In genomic region chr20:50191566-50192363, GRCh38 we compare ENCODE assay signal across 8 cellular contexts. TPM values are rescaled to one million over a fixed set of nuclear protein-coding genes. Genes with fewer than 3 reads are reported as not detected.
DNase-seq lines count a peak whose midpoint lies in the region; ATAC-seq and TF ChIP-seq lines count a peak whose summit lies in the region.

No MANE protein-coding gene starts in this region.

- peaks cover 17% of the 10 kb centered on the region for H3K4me1 Mint-ChIP-seq in activated CD8-positive, alpha-beta memory T cell treated with anti-CD3 and anti-CD28 coated beads, Interleukin-2, amount 10 ng/mL, durations not matched to agents 7 days and 5 days
- H3K4me1 Mint-ChIP-seq in naive B cell, result peaks cover 19 to 26% (median 26%) of the 10 kb centered on the region in 3 donors

- TF ChIP-seq CTCF in GM12872 (IDR thresholded peaks at IDR 0.05; ENCODE audit: insufficient read depth, low read depth, low read length) (peak; percentile 50; the same call in 2 of the 3 replicates), epithelial cell of esophagus (IDR thresholded peaks at IDR 0.05; ENCODE audit: insufficient read depth, low read depth, low read length, missing control alignments) (no peak)

- ATAC-seq in HG02610 (IDR thresholded peaks at IDR 0.05; ENCODE audit: unreplicated experiment) (peak; percentile 31), naive B cell (ENCODE audit: low read depth in 2 of 2) (peak; percentile 38 to 49)
- ATAC-seq in activated CD8-positive, alpha-beta memory T cell treated with anti-CD3 and anti-CD28 coated beads, Interleukin-2, amount 10 ng/mL, durations not matched to agents 7 days and 5 days, result peak; percentile 38

- H3K36me3 Mint-ChIP-seq in activated CD8-positive, alpha-beta memory T cell treated with anti-CD3 and anti-CD28 coated beads, Interleukin-2, amount 10 ng/mL, durations not matched to agents 7 days and 5 days, result peaks cover 14% of the 10 kb centered on the region
- H3K36me3 Mint-ChIP-seq in naive B cell, result no peaks in the 10 kb centered on the region

- peak overlapping the region; percentile 74 for H3K27ac ChIP-seq in substantia nigra (ENCODE audit: low read depth, low read length, poor library complexity, severe bottlenecking)

- CTCF ChIA-PET in activated CD8-positive, alpha-beta memory T cell treated with anti-CD3 and anti-CD28 coated beads, Interleukin-2, amount 10 ng/mL, durations not matched to agents 7 days and 5 days (lab: Charles Lee), result interaction anchor here (0.7 to 6.1 kb wide), 18 partner anchors 12 to 397 kb away, joined by 3 to 154 read pairs (median 4); partner anchors contain the start of gene PTPN1

- no peaks in the 10 kb centered on the region for H3K9me3 Mint-ChIP-seq in activated CD8-positive, alpha-beta memory T cell treated with anti-CD3 and anti-CD28 coated beads, Interleukin-2, amount 10 ng/mL, durations not matched to agents 7 days and 5 days (ENCODE audit: low read depth)
- no peaks in the 10 kb centered on the region for H3K9me3 Mint-ChIP-seq in naive B cell

- peak overlapping the region; percentile 97 for H3K27ac Mint-ChIP-seq in activated CD8-positive, alpha-beta memory T cell treated with anti-CD3 and anti-CD28 coated beads, Interleukin-2, amount 10 ng/mL, durations not matched to agents 7 days and 5 days
- H3K27ac Mint-ChIP-seq in naive B cell, result peak overlapping the region; percentile 84 to 93 (median 90)

- peak overlapping the region; percentile 86 for H3K4me3 ChIP-seq in epithelial cell of esophagus (ENCODE audit: low read length)

- peak overlapping the region; percentile 83 for H3K4me3 Mint-ChIP-seq in activated CD8-positive, alpha-beta memory T cell treated with anti-CD3 and anti-CD28 coated beads, Interleukin-2, amount 10 ng/mL, durations not matched to agents 7 days and 5 days
- peak overlapping the region; percentile 82 to 99 (median 92) for H3K4me3 Mint-ChIP-seq in naive B cell

- DNase-seq in NCI-H446 (lab: John Stamatoyannopoulos, UW), result peak; percentile 53 to 70
- peak; percentile 73 for DNase-seq in activated CD8-positive, alpha-beta memory T cell treated with anti-CD3 and anti-CD28 coated beads, Interleukin-2, amount 10 ng/mL, durations not matched to agents 7 days and 5 days
- peak; percentile 47 for DNase-seq in epithelial cell of esophagus (ENCODE audit: low read depth)
- peak; percentile 64 for DNase-seq in naive B cell
- DNase-seq in substantia nigra (lab: John Stamatoyannopoulos, UW), result peak in 15 of 49 donors; percentile 5 to 51 (median 24)
- DNase-seq in LoVo (ENCODE audit: low spot score), result no peak

- no peaks in the 10 kb centered on the region for H3K27me3 Mint-ChIP-seq in activated CD8-positive, alpha-beta memory T cell treated with anti-CD3 and anti-CD28 coated beads, Interleukin-2, amount 10 ng/mL, durations not matched to agents 7 days and 5 days
- H3K27me3 Mint-ChIP-seq in naive B cell, result no peaks in the 10 kb centered on the region

RNA-seq across cellular contexts. Expression of gene CEBPB, which starts 1.1 kb away (rescaled TPM):
- 10 to 100 TPM; 32.6 to 34.6 TPM for total RNA-seq in activated CD8-positive, alpha-beta memory T cell treated with anti-CD3 and anti-CD28 coated beads, Interleukin-2, amount 10 ng/mL, durations not matched to agents 7 days and 5 days
- 10 to 100 TPM in 4 of 6 donors, 1 to 10 TPM in 2; 8.3 to 17.0 (median 13.0) TPM for polyA plus RNA-seq in naive B cell (ENCODE audit: low read depth in 6 of 6)

RNA-seq across cellular contexts. Expression of gene PEDS1, which starts 38.2 kb away (rescaled TPM):
- total RNA-seq in activated CD8-positive, alpha-beta memory T cell treated with anti-CD3 and anti-CD28 coated beads, Interleukin-2, amount 10 ng/mL, durations not matched to agents 7 days and 5 days, result 10 to 100 TPM; 24.2 to 25.4 TPM
- 10 to 100 TPM; 14.1 to 22.6 (median 16.9) TPM for polyA plus RNA-seq in naive B cell (ENCODE audit: low read depth in 6 of 6)
